Comparison of ENCODE assay signal across 2 cellular contexts in genomic region chr1:119795471-119795870, GRCh38.
TF ChIP-seq lines count a peak whose summit lies in the region.

No MANE protein-coding gene starts in this region.

TF ChIP-seq in HepG2, 621 proteins besides CTCF, POLR2A, EP300 and RAD21:
- TF ChIP-seq ZNF687 (CRISPR knock-in tag; IDR thresholded peaks at IDR 0.05) (peak; percentile 30; the same call in 1 of the 2 replicates), ZNF558 (CRISPR knock-in tag; IDR thresholded peaks at IDR 0.05; ENCODE audit: borderline replicate concordance) (no peak), MAZ (IDR thresholded peaks at IDR 0.05; ENCODE audit: borderline replicate concordance, low read depth, low read length) (no peak), MAZ (CRISPR knock-in tag; IDR thresholded peaks at IDR 0.05; ENCODE audit: low read depth) (0 out of 2 replicates have a peak, but pooled peaks have one; percentile 23)

TF ChIP-seq in SK-N-SH treated with all-trans-retinoic acid at 6 μM for 48 hours, 23 proteins besides CTCF, POLR2A, EP300 and RAD21:
- TF ChIP-seq TCF4 (CRISPR knock-in tag; IDR thresholded peaks at IDR 0.05; ENCODE audit: borderline replicate concordance) (no peak), ZNF565 (CRISPR knock-in tag; conservative IDR thresholded peaks at IDR 0.05; ENCODE audit: low read depth) (no peak), GLIS3 (CRISPR knock-in tag; IDR thresholded peaks at IDR 0.05) (no peak), TOX (CRISPR knock-in tag; IDR thresholded peaks at IDR 0.05; ENCODE audit: borderline replicate concordance) (no peak), BACH2 (CRISPR knock-in tag; IDR thresholded peaks at IDR 0.05; ENCODE audit: borderline replicate concordance) (no peak), POU6F1 (CRISPR knock-in tag; IDR thresholded peaks at IDR 0.05; ENCODE audit: borderline replicate concordance, low read depth) (no peak), ZFP3 (CRISPR knock-in tag; IDR thresholded peaks at IDR 0.05) (no peak), SNAI2 (CRISPR knock-in tag; IDR thresholded peaks at IDR 0.05) (no peak), RARB (CRISPR knock-in tag; IDR thresholded peaks at IDR 0.05) (no peak), ARNTL (CRISPR knock-in tag; IDR thresholded peaks at IDR 0.05; ENCODE audit: borderline replicate concordance, low read depth) (no peak), ISL1 (CRISPR knock-in tag; IDR thresholded peaks at IDR 0.05) (no peak), CSDC2 (CRISPR knock-in tag; IDR thresholded peaks at IDR 0.05) (no peak), ZNF70 (CRISPR knock-in tag; IDR thresholded peaks at IDR 0.05) (no peak), ESRRG (CRISPR knock-in tag; IDR thresholded peaks at IDR 0.05) (no peak), ZFP30 (CRISPR knock-in tag; IDR thresholded peaks at IDR 0.05) (no peak)
- TF ChIP-seq, protein P1, sequence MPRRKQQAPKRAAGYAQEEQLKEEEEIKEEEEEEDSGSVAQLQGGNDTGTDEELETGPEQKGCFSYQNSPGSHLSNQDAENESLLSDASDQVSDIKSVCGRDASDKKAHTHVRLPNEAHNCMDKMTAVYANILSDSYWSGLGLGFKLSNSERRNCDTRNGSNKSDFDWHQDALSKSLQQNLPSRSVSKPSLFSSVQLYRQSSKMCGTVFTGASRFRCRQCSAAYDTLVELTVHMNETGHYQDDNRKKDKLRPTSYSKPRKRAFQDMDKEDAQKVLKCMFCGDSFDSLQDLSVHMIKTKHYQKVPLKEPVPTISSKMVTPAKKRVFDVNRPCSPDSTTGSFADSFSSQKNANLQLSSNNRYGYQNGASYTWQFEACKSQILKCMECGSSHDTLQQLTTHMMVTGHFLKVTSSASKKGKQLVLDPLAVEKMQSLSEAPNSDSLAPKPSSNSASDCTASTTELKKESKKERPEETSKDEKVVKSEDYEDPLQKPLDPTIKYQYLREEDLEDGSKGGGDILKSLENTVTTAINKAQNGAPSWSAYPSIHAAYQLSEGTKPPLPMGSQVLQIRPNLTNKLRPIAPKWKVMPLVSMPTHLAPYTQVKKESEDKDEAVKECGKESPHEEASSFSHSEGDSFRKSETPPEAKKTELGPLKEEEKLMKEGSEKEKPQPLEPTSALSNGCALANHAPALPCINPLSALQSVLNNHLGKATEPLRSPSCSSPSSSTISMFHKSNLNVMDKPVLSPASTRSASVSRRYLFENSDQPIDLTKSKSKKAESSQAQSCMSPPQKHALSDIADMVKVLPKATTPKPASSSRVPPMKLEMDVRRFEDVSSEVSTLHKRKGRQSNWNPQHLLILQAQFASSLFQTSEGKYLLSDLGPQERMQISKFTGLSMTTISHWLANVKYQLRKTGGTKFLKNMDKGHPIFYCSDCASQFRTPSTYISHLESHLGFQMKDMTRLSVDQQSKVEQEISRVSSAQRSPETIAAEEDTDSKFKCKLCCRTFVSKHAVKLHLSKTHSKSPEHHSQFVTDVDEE (CRISPR knock-in tag; IDR thresholded peaks at IDR 0.05): no peak
- TF ChIP-seq, protein P2, sequence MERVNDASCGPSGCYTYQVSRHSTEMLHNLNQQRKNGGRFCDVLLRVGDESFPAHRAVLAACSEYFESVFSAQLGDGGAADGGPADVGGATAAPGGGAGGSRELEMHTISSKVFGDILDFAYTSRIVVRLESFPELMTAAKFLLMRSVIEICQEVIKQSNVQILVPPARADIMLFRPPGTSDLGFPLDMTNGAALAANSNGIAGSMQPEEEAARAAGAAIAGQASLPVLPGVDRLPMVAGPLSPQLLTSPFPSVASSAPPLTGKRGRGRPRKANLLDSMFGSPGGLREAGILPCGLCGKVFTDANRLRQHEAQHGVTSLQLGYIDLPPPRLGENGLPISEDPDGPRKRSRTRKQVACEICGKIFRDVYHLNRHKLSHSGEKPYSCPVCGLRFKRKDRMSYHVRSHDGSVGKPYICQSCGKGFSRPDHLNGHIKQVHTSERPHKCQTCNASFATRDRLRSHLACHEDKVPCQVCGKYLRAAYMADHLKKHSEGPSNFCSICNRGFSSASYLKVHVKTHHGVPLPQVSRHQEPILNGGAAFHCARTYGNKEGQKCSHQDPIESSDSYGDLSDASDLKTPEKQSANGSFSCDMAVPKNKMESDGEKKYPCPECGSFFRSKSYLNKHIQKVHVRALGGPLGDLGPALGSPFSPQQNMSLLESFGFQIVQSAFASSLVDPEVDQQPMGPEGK (CRISPR knock-in tag; IDR thresholded peaks at IDR 0.05; ENCODE audit: borderline replicate concordance): no peak
- TF ChIP-seq, protein P3, sequence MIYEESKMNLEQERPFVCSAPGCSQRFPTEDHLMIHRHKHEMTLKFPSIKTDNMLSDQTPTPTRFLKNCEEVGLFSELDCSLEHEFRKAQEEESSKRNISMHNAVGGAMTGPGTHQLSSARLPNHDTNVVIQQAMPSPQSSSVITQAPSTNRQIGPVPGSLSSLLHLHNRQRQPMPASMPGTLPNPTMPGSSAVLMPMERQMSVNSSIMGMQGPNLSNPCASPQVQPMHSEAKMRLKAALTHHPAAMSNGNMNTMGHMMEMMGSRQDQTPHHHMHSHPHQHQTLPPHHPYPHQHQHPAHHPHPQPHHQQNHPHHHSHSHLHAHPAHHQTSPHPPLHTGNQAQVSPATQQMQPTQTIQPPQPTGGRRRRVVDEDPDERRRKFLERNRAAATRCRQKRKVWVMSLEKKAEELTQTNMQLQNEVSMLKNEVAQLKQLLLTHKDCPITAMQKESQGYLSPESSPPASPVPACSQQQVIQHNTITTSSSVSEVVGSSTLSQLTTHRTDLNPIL (CRISPR knock-in tag; IDR thresholded peaks at IDR 0.05; ENCODE audit: low read depth): no peak
TF ChIP-seq in SK-N-SH treated with all-trans-retinoic acid at 6 μM for 48 hours: peak in this region for 0.
